ENCODE assay signal across 2 cellular contexts in the genomic region with DNA sequence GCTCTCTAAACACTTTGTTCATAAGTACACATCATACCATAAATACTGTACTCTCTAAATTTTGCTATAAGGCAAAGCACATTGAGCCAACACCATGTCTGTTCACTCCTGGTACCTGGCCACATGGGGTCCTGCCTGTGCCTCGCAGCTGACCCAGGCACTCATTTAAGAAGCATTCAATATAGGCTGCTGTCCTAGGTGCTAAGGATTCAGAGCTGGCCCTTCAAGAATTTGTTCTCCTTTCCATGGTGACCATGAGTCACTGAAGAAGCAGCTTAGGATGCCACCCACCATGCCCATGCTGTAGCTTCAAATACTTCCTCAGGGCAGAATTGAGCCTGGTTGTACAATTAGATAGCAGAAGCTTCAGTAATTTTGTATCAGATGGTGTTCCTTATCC.
TF ChIP-seq lines count a peak whose summit lies in the region.

No MANE protein-coding gene starts in this region.

TF ChIP-seq in IMR-90, 13 proteins besides CTCF, POLR2A, EP300 and RAD21 (continued from another document):
- TF ChIP-seq, protein P1, sequence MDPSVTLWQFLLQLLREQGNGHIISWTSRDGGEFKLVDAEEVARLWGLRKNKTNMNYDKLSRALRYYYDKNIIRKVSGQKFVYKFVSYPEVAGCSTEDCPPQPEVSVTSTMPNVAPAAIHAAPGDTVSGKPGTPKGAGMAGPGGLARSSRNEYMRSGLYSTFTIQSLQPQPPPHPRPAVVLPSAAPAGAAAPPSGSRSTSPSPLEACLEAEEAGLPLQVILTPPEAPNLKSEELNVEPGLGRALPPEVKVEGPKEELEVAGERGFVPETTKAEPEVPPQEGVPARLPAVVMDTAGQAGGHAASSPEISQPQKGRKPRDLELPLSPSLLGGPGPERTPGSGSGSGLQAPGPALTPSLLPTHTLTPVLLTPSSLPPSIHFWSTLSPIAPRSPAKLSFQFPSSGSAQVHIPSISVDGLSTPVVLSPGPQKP (IDR thresholded peaks at IDR 0.05; ENCODE audit: borderline replicate concordance, low read depth, low read length) = no peak
- TF ChIP-seq BHLHE40 (IDR thresholded peaks at IDR 0.05; ENCODE audit: low read depth, low read length) (no peak), RFX5 (IDR thresholded peaks at IDR 0.05; ENCODE audit: low read depth, low read length) (no peak), RCOR1 (IDR thresholded peaks at IDR 0.05; ENCODE audit: insufficient replicate concordance, low read length) (no peak), MAZ (IDR thresholded peaks at IDR 0.05; ENCODE audit: borderline replicate concordance, low read depth, low read length) (no peak), MXI1 (IDR thresholded peaks at IDR 0.05; ENCODE audit: borderline replicate concordance, low read depth, low read length) (no peak), CEBPB (IDR thresholded peaks at IDR 0.05; ENCODE audit: low read depth, low read length) (no peak), NFE2L2 (IDR thresholded peaks at IDR 0.05; ENCODE audit: low read depth, low read length) (no peak), FOS (IDR thresholded peaks at IDR 0.05; ENCODE audit: low read depth, low read length) (no peak)
- TF ChIP-seq, protein P2, sequence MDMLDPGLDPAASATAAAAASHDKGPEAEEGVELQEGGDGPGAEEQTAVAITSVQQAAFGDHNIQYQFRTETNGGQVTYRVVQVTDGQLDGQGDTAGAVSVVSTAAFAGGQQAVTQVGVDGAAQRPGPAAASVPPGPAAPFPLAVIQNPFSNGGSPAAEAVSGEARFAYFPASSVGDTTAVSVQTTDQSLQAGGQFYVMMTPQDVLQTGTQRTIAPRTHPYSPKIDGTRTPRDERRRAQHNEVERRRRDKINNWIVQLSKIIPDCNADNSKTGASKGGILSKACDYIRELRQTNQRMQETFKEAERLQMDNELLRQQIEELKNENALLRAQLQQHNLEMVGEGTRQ (IDR thresholded peaks at IDR 0.05; ENCODE audit: low read depth, low read length) = no peak
TF ChIP-seq in IMR-90: peak in this region for 0.

TF ChIP-seq in WTC11, 78 proteins besides CTCF, POLR2A, EP300 and RAD21 (continued from another document):
- TF ChIP-seq, protein P3, sequence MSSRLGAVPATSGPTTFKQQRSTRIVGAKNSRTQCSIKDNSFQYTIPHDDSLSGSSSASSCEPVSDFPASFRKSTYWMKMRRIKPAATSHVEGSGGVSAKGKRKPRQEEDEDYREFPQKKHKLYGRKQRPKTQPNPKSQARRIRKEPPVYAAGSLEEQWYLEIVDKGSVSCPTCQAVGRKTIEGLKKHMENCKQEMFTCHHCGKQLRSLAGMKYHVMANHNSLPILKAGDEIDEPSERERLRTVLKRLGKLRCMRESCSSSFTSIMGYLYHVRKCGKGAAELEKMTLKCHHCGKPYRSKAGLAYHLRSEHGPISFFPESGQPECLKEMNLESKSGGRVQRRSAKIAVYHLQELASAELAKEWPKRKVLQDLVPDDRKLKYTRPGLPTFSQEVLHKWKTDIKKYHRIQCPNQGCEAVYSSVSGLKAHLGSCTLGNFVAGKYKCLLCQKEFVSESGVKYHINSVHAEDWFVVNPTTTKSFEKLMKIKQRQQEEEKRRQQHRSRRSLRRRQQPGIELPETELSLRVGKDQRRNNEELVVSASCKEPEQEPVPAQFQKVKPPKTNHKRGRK (CRISPR knock-in tag; IDR thresholded peaks at IDR 0.05; ENCODE audit: borderline replicate concordance) = no peak
- TF ChIP-seq, protein P4, sequence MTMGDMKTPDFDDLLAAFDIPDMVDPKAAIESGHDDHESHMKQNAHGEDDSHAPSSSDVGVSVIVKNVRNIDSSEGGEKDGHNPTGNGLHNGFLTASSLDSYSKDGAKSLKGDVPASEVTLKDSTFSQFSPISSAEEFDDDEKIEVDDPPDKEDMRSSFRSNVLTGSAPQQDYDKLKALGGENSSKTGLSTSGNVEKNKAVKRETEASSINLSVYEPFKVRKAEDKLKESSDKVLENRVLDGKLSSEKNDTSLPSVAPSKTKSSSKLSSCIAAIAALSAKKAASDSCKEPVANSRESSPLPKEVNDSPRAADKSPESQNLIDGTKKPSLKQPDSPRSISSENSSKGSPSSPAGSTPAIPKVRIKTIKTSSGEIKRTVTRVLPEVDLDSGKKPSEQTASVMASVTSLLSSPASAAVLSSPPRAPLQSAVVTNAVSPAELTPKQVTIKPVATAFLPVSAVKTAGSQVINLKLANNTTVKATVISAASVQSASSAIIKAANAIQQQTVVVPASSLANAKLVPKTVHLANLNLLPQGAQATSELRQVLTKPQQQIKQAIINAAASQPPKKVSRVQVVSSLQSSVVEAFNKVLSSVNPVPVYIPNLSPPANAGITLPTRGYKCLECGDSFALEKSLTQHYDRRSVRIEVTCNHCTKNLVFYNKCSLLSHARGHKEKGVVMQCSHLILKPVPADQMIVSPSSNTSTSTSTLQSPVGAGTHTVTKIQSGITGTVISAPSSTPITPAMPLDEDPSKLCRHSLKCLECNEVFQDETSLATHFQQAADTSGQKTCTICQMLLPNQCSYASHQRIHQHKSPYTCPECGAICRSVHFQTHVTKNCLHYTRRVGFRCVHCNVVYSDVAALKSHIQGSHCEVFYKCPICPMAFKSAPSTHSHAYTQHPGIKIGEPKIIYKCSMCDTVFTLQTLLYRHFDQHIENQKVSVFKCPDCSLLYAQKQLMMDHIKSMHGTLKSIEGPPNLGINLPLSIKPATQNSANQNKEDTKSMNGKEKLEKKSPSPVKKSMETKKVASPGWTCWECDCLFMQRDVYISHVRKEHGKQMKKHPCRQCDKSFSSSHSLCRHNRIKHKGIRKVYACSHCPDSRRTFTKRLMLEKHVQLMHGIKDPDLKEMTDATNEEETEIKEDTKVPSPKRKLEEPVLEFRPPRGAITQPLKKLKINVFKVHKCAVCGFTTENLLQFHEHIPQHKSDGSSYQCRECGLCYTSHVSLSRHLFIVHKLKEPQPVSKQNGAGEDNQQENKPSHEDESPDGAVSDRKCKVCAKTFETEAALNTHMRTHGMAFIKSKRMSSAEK (CRISPR knock-in tag; IDR thresholded peaks at IDR 0.05; ENCODE audit: borderline replicate concordance) = no peak
- TF ChIP-seq, protein P2 (CRISPR knock-in tag; IDR thresholded peaks at IDR 0.05) = no peak
- TF ChIP-seq NR3C1 (CRISPR knock-in tag; conservative IDR thresholded peaks at IDR 0.05; ENCODE audit: low read depth) = no peak
- TF ChIP-seq GABPB1 (CRISPR knock-in tag; IDR thresholded peaks at IDR 0.05) = no peak
- TF ChIP-seq, protein P5, sequence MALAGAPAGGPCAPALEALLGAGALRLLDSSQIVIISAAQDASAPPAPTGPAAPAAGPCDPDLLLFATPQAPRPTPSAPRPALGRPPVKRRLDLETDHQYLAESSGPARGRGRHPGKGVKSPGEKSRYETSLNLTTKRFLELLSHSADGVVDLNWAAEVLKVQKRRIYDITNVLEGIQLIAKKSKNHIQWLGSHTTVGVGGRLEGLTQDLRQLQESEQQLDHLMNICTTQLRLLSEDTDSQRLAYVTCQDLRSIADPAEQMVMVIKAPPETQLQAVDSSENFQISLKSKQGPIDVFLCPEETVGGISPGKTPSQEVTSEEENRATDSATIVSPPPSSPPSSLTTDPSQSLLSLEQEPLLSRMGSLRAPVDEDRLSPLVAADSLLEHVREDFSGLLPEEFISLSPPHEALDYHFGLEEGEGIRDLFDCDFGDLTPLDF (CRISPR knock-in tag; IDR thresholded peaks at IDR 0.05) = no peak
- no peak for TF ChIP-seq ATF1 (CRISPR knock-in tag; IDR thresholded peaks at IDR 0.05)
- no peak for TF ChIP-seq FOXP1 (CRISPR knock-in tag; IDR thresholded peaks at IDR 0.05; ENCODE audit: borderline replicate concordance)
- TF ChIP-seq, protein P6, sequence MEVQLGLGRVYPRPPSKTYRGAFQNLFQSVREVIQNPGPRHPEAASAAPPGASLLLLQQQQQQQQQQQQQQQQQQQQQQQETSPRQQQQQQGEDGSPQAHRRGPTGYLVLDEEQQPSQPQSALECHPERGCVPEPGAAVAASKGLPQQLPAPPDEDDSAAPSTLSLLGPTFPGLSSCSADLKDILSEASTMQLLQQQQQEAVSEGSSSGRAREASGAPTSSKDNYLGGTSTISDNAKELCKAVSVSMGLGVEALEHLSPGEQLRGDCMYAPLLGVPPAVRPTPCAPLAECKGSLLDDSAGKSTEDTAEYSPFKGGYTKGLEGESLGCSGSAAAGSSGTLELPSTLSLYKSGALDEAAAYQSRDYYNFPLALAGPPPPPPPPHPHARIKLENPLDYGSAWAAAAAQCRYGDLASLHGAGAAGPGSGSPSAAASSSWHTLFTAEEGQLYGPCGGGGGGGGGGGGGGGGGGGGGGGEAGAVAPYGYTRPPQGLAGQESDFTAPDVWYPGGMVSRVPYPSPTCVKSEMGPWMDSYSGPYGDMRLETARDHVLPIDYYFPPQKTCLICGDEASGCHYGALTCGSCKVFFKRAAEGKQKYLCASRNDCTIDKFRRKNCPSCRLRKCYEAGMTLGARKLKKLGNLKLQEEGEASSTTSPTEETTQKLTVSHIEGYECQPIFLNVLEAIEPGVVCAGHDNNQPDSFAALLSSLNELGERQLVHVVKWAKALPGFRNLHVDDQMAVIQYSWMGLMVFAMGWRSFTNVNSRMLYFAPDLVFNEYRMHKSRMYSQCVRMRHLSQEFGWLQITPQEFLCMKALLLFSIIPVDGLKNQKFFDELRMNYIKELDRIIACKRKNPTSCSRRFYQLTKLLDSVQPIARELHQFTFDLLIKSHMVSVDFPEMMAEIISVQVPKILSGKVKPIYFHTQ (CRISPR knock-in tag; IDR thresholded peaks at IDR 0.05) = no peak
